In genomic region chr14:20382526-20382925, GRCh38 we compare ENCODE assay signal across 19 cellular contexts. TPM values are rescaled to one million over a fixed set of nuclear protein-coding genes. Genes with fewer than 3 reads are reported as not detected.
DNase-seq lines count a peak whose midpoint lies in the region; ATAC-seq, FAIRE-seq and TF ChIP-seq lines count a peak whose summit lies in the region.
"Had no signal": no experiment of that assay in that cellular context is flagged by ENCODE, and none has a peak within 500 bp of the region (broad histone marks: within the 10 kb centered on the region; RNA-seq: fewer than 3 reads in every experiment).

No MANE protein-coding gene starts in this region.

- H3K36me3 ChIP-seq in bronchial epithelial cell (ENCODE audit: control insufficient read depth, insufficient read depth, low read length) = peaks cover 60% of the 10 kb centered on the region
- H3K36me3 ChIP-seq in aorta (ENCODE audit: control insufficient read depth in 1 of 2, insufficient read depth in 2 of 2, low read length in 1 of 2) = peaks cover 11 to 31% of the 10 kb centered on the region in 2 donors

- DNase-seq in activated CD4-positive, alpha-beta memory T cell treated with anti-CD3 and anti-CD28 coated beads for 36 hours = no peak
- no peak for DNase-seq in activated CD4-positive, alpha-beta memory T cell treated with anti-CD3 and anti-CD28 coated beads, Interleukin-2, amount 10 ng/mL, durations not matched to agents 7 days and 5 days
- DNase-seq in bronchial epithelial cell (ENCODE audit: low read depth) (no peak), neural crest cell (ENCODE audit: low read depth, low spot score) (no peak), COR-L47 (lab: John Stamatoyannopoulos, UW) (no peak), aorta (no peak), amniotic stem cell (lab: John Stamatoyannopoulos, UW) (no peak)
- DNase-seq: 8988T; ACHN; C1 segment of cervical spinal cord; CD4-positive, alpha-beta T cell; DMS153; DMS79 treated with DMSO at 0.1 percent for 48 hours; EL; GOT3; H9 had no signal

- H3K9me3 Mint-ChIP-seq in activated CD4-positive, alpha-beta memory T cell treated with anti-CD3 and anti-CD28 coated beads for 36 hours = no peaks in the 10 kb centered on the region
- no peaks in the 10 kb centered on the region for H3K9me3 Mint-ChIP-seq in activated CD4-positive, alpha-beta memory T cell treated with anti-CD3 and anti-CD28 coated beads, Interleukin-2, amount 10 ng/mL, durations not matched to agents 7 days and 5 days
- no peaks in the 10 kb centered on the region for H3K9me3 Mint-ChIP-seq in neural crest cell
- H3K9me3 Mint-ChIP-seq: CD4-positive, alpha-beta T cell; H9 had no signal

- H3K4me1 ChIP-seq in aorta (ENCODE audit: control insufficient read depth in 1 of 2, insufficient read depth in 2 of 2, low read length in 2 of 2) = no peaks in the 10 kb centered on the region

- H3K27me3 Mint-ChIP-seq in activated CD4-positive, alpha-beta memory T cell treated with anti-CD3 and anti-CD28 coated beads for 36 hours = no peaks in the 10 kb centered on the region
- H3K27me3 Mint-ChIP-seq in activated CD4-positive, alpha-beta memory T cell treated with anti-CD3 and anti-CD28 coated beads, Interleukin-2, amount 10 ng/mL, durations not matched to agents 7 days and 5 days = no peaks in the 10 kb centered on the region
- H3K27me3 Mint-ChIP-seq in neural crest cell (ENCODE audit: low read depth) = no peaks in the 10 kb centered on the region
- H3K27me3 Mint-ChIP-seq: CD4-positive, alpha-beta T cell had no signal

- H3K4me3 Mint-ChIP-seq in activated CD4-positive, alpha-beta memory T cell treated with anti-CD3 and anti-CD28 coated beads for 36 hours = no peak overlapping the region
- H3K4me3 Mint-ChIP-seq in activated CD4-positive, alpha-beta memory T cell treated with anti-CD3 and anti-CD28 coated beads, Interleukin-2, amount 10 ng/mL, durations not matched to agents 7 days and 5 days = no peak overlapping the region
- no peak overlapping the region for H3K4me3 Mint-ChIP-seq in neural crest cell
- H3K4me3 Mint-ChIP-seq: CD4-positive, alpha-beta T cell; H9 had no signal

- peak overlapping the region; percentile 15 for H3K27ac Mint-ChIP-seq in activated CD4-positive, alpha-beta memory T cell treated with anti-CD3 and anti-CD28 coated beads for 36 hours
- H3K27ac Mint-ChIP-seq in activated CD4-positive, alpha-beta memory T cell treated with anti-CD3 and anti-CD28 coated beads, Interleukin-2, amount 10 ng/mL, durations not matched to agents 7 days and 5 days = no peak overlapping the region
- peak overlapping the region; percentile 75 for H3K27ac Mint-ChIP-seq in neural crest cell (ENCODE audit: unreplicated experiment)
- H3K27ac Mint-ChIP-seq: CD4-positive, alpha-beta T cell had no signal

- FAIRE-seq in bronchial epithelial cell (lab: Jason Lieb, UNC) = peak; percentile 18
- FAIRE-seq: D721Med, G401.6, GM12891 had no signal

- H3K36me3 Mint-ChIP-seq in activated CD4-positive, alpha-beta memory T cell treated with anti-CD3 and anti-CD28 coated beads for 36 hours = peaks cover 55% of the 10 kb centered on the region
- peaks cover 83% of the 10 kb centered on the region for H3K36me3 Mint-ChIP-seq in activated CD4-positive, alpha-beta memory T cell treated with anti-CD3 and anti-CD28 coated beads, Interleukin-2, amount 10 ng/mL, durations not matched to agents 7 days and 5 days (ENCODE audit: low read depth)
- no peaks in the 10 kb centered on the region for H3K36me3 Mint-ChIP-seq in neural crest cell (ENCODE audit: low read depth)

- CTCF ChIA-PET in activated CD4-positive, alpha-beta memory T cell treated with anti-CD3 and anti-CD28 coated beads for 36 hours (lab: Charles Lee) = no interaction called here
- CTCF ChIA-PET in activated CD4-positive, alpha-beta memory T cell treated with anti-CD3 and anti-CD28 coated beads, Interleukin-2, amount 10 ng/mL, durations not matched to agents 7 days and 5 days (lab: Charles Lee) = interaction anchor here (1.2 kb wide), 1 partner anchor 28 kb away, joined by 3 read pairs; no protein-coding TSS in a partner anchor

- no peaks in the 10 kb centered on the region for H3K27me3 ChIP-seq in bronchial epithelial cell (ENCODE audit: control insufficient read depth, insufficient read depth, low read length)
- no peaks in the 10 kb centered on the region for H3K27me3 ChIP-seq in aorta (ENCODE audit: control insufficient read depth in 1 of 2, insufficient read depth in 2 of 2, low read length in 1 of 2)

- POLR2A ChIA-PET in activated CD4-positive, alpha-beta memory T cell treated with anti-CD3 and anti-CD28 coated beads for 36 hours (lab: Charles Lee) = interaction anchor here (0.6 kb wide), 1 partner anchor 22 kb away, joined by 4 read pairs; no protein-coding TSS in a partner anchor
- POLR2A ChIA-PET in activated CD4-positive, alpha-beta memory T cell treated with anti-CD3 and anti-CD28 coated beads, Interleukin-2, amount 10 ng/mL, durations not matched to agents 7 days and 5 days (lab: Charles Lee) = interaction anchor here (2.4 kb wide), 1 partner anchor 39 kb away, joined by 9 read pairs; the partner anchor contains the start of gene PARP2

- WGBS in aorta, 2 donors = 93% methylated on average over 11 to 12 of the region's 12 CpGs

- TF ChIP-seq CTCF in bronchial epithelial cell (IDR thresholded peaks at IDR 0.05; ENCODE audit: insufficient read depth, low read length, severe bottlenecking) (no peak), neural crest cell (conservative IDR thresholded peaks at IDR 0.05) (no peak)

- no peak overlapping the region for H3K27ac ChIP-seq in aorta (ENCODE audit: low read depth in 1 of 2, low read length in 2 of 2)

- ATAC-seq in aorta (ENCODE audit: low FRiP score) = no peak

- intact Hi-C loops in activated CD4-positive, alpha-beta memory T cell treated with anti-CD3 and anti-CD28 coated beads for 36 hours (cut with micrococcal nuclease) = no loop called here
- intact Hi-C loops in aorta (cut with DNase I) = no loop called here

- no peaks in the 10 kb centered on the region for H3K9me3 ChIP-seq in aorta (ENCODE audit: control insufficient read depth, low read length)

- no peak overlapping the region for H3K4me3 ChIP-seq in bronchial epithelial cell (ENCODE audit: low read depth, low read length)
- no peak overlapping the region for H3K4me3 ChIP-seq in aorta (ENCODE audit: low read length in 2 of 2)

- H3K4me1 Mint-ChIP-seq in activated CD4-positive, alpha-beta memory T cell treated with anti-CD3 and anti-CD28 coated beads for 36 hours (ENCODE audit: low read depth) = peaks cover 2% of the 10 kb centered on the region
- H3K4me1 Mint-ChIP-seq in activated CD4-positive, alpha-beta memory T cell treated with anti-CD3 and anti-CD28 coated beads, Interleukin-2, amount 10 ng/mL, durations not matched to agents 7 days and 5 days = no peaks in the 10 kb centered on the region
- no peaks in the 10 kb centered on the region for H3K4me1 Mint-ChIP-seq in neural crest cell
- H3K4me1 Mint-ChIP-seq: H9 had no signal

RNA-seq across cellular contexts. Expression of gene TEP1, which starts 30.8 kb away (rescaled TPM):
- total RNA-seq in activated CD4-positive, alpha-beta memory T cell treated with anti-CD3 and anti-CD28 coated beads for 36 hours = 10 to 100 TPM; 47.1 to 49.3 TPM
- 10 to 100 TPM; 60.7 to 63.5 TPM for total RNA-seq in activated CD4-positive, alpha-beta memory T cell treated with anti-CD3 and anti-CD28 coated beads, Interleukin-2, amount 10 ng/mL, durations not matched to agents 7 days and 5 days
- total RNA-seq in bronchial epithelial cell (9.7 and 10.2 TPM in 2 replicates), neural crest cell (12.7 and 13.7 TPM in 2 replicates), aorta (10 to 100 TPM; 49.0 to 62.4 TPM)
- 10 to 100 TPM; 10.3 to 28.2 TPM for polyA plus RNA-seq in aorta

RNA-seq across cellular contexts. Expression of gene PARP2, which starts 39.1 kb away (rescaled TPM):
- total RNA-seq in activated CD4-positive, alpha-beta memory T cell treated with anti-CD3 and anti-CD28 coated beads for 36 hours = 10 to 100 TPM; 46.3 to 47.3 TPM
- 10 to 100 TPM; 27.1 to 28.7 TPM for total RNA-seq in activated CD4-positive, alpha-beta memory T cell treated with anti-CD3 and anti-CD28 coated beads, Interleukin-2, amount 10 ng/mL, durations not matched to agents 7 days and 5 days
- 7.9 and 11.6 TPM in 2 replicates for total RNA-seq in bronchial epithelial cell
- 50.7 and 53.2 TPM in 2 replicates for total RNA-seq in neural crest cell
- 10 to 100 TPM; 13.4 to 19.5 TPM for total RNA-seq in aorta
- polyA plus RNA-seq in aorta = 10 to 100 TPM; 13.4 to 21.4 TPM

RNA-seq across cellular contexts. Expression of gene CCNB1IP1, which starts 49.4 kb away (rescaled TPM):
- 10 to 100 TPM; 70.2 to 77.4 TPM for total RNA-seq in activated CD4-positive, alpha-beta memory T cell treated with anti-CD3 and anti-CD28 coated beads for 36 hours
- total RNA-seq in activated CD4-positive, alpha-beta memory T cell treated with anti-CD3 and anti-CD28 coated beads, Interleukin-2, amount 10 ng/mL, durations not matched to agents 7 days and 5 days = 10 to 100 TPM; 39.3 to 43.4 TPM
- total RNA-seq in bronchial epithelial cell = 70.0 and 168 TPM in 2 replicates
- total RNA-seq in neural crest cell = 127 and 132 TPM in 2 replicates
- 10 to 100 TPM; 34.6 to 50.9 TPM for total RNA-seq in aorta
- 10 to 100 TPM; 65.5 to 75.4 TPM for polyA plus RNA-seq in aorta

RNA-seq across cellular contexts. Expression of gene KLHL33, which starts 53.4 kb away (rescaled TPM):
- total RNA-seq in activated CD4-positive, alpha-beta memory T cell treated with anti-CD3 and anti-CD28 coated beads for 36 hours = under 1 TPM in 1 of 2 experiments, not detected in 1; 0.12 TPM
- total RNA-seq in activated CD4-positive, alpha-beta memory T cell treated with anti-CD3 and anti-CD28 coated beads, Interleukin-2, amount 10 ng/mL, durations not matched to agents 7 days and 5 days = under 1 TPM in 1 of 2 experiments, not detected in 1; 0.05 TPM
- total RNA-seq in bronchial epithelial cell (not detected in 2 replicates), neural crest cell (0.07 TPM in 1 of 2 replicates, not detected in the other), aorta (1 to 10 TPM in 1 of 2 donors, under 1 TPM in 1; 0.39 to 1.3 TPM)
- polyA plus RNA-seq in aorta = under 1 TPM; 0.25 to 0.41 TPM
